ENCODE assay signal across 9 cellular contexts in the genomic region with DNA sequence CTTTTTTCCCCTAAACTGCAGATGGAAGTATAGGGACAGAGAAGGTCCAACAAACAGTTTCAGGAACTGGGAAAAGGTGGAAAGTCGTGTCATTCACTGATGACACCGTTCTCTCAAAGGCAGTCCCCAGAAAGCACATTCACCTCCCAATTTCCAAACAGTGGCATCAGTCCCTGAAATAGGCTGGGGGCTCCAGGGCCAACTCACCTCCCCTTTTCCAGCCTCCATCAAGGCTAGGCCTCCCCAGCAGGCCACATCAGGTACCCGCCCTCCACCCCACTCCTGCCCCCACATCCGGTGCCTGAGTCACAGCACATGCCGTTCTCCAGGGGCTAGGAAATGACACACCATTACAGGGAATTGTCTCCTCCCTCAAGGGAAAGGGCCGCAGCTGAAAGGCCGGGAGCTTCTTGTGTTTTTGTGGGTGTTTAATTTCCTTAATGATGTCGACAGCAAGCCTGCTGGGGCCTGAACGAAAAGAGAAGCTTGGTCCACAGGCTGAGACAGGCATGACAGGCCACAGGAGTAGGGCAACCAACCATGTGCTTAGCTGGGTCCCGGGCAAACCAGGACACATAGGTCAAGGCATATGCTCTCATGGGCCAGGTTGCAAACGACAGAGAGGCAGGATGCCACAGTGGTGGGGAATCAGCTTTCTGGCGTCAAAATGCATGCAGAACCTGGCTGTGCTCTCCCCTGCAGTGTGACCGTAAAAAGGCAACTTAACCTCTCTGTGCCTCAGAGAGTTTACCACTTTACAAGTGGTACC. TPM values are rescaled to one million over a fixed set of nuclear protein-coding genes. Genes with fewer than 3 reads are reported as not detected.
DNase-seq lines count a peak whose midpoint lies in the region; ATAC-seq, FAIRE-seq and TF ChIP-seq lines count a peak whose summit lies in the region.
"Had no signal": no experiment of that assay in that cellular context is flagged by ENCODE, and none has a peak within 500 bp of the region (broad histone marks: within the 10 kb centered on the region; RNA-seq: fewer than 3 reads in every experiment).

No MANE protein-coding gene starts in this region.

- H3K4me3 Mint-ChIP-seq in activated T-helper 2 cell treated with anti-CD3 and anti-CD28 coated beads, Interferon-gamma antibody, Interleukin-2, Interleukin-4, amounts not matched to agents 10 μg/mL and 5 μg/mL and 100 μg/mL, durations not matched to agents 14 hours and 24 hours and 36 hours (ENCODE audit: low read depth), result no peak overlapping the region

- TF ChIP-seq POLR2A in GM12892 (IDR thresholded peaks at IDR 0.05; ENCODE audit: low read depth, low read length), result no peak
- TF ChIP-seq POLR2A in Peyer's patch (IDR thresholded peaks at IDR 0.05), result peak in 1 of 2 donors; percentile 68
- TF ChIP-seq POLR2A in suprapubic skin (IDR thresholded peaks at IDR 0.05), result no peak

- H3K27me3 ChIP-seq in Peyer's patch, result no peaks in the 10 kb centered on the region
- H3K27me3 ChIP-seq in suprapubic skin, result no peaks in the 10 kb centered on the region

- H3K4me1 ChIP-seq in Peyer's patch (peaks cover 4 to 69% (median 33%) of the 10 kb centered on the region in 4 donors), suprapubic skin (peaks cover 74% of the 10 kb centered on the region)

- intact Hi-C loops in activated T-helper 2 cell treated with anti-CD3 and anti-CD28 coated beads, Interferon-gamma antibody, Interleukin-2, Interleukin-4, amounts not matched to agents 10 μg/mL and 5 μg/mL and 100 μg/mL, durations not matched to agents 14 hours and 24 hours and 36 hours (cut with micrococcal nuclease), result loop anchor here (2.0 to 5.0 kb wide), 3 partner anchors 39 to 65 kb away; a partner anchor contains a TSS

- TF ChIP-seq CTCF in Peyer's patch (IDR thresholded peaks at IDR 0.05) (no peak), fibroblast of villous mesenchyme (IDR thresholded peaks at IDR 0.05; ENCODE audit: insufficient read depth, low read depth, low read length) (no peak), suprapubic skin (IDR thresholded peaks at IDR 0.05) (no peak)

- 17% methylated on average over 13 of the region's 13 CpGs for WGBS in suprapubic skin

- no peak for FAIRE-seq in GM12892 (lab: Jason Lieb, UNC)
- FAIRE-seq: endometrium had no signal

- no peaks in the 10 kb centered on the region for H3K27me3 Mint-ChIP-seq in activated T-helper 2 cell treated with anti-CD3 and anti-CD28 coated beads, Interferon-gamma antibody, Interleukin-2, Interleukin-4, amounts not matched to agents 10 μg/mL and 5 μg/mL and 100 μg/mL, durations not matched to agents 14 hours and 24 hours and 36 hours (ENCODE audit: low read depth)

- H3K27ac ChIP-seq in Peyer's patch, result peak overlapping the region; percentile 74 to 99 (median 94)
- peak overlapping the region; percentile 97 for H3K27ac ChIP-seq in suprapubic skin

- DNase-seq in GM12892 (ENCODE audit: insufficient read length) (peak; percentile 42), Peyer's patch (peak; percentile 40 to 85 (median 79)), fibroblast of villous mesenchyme (ENCODE audit: low read depth) (peak; percentile 98), occipital lobe (lab: John Stamatoyannopoulos, UW) (peak; percentile 69), suprapubic skin (ENCODE audit: low spot score in 2 of 2) (peak; percentile 90 to 94), NCI-H1694 treated with DMSO at 0.1 percent for 48 hours (lab: John Stamatoyannopoulos, UW) (no peak)
- peak; percentile 38 for DNase-seq in activated T-helper 2 cell treated with anti-CD3 and anti-CD28 coated beads, Interferon-gamma antibody, Interleukin-2, Interleukin-4, amounts not matched to agents 10 μg/mL and 5 μg/mL and 100 μg/mL, durations not matched to agents 14 hours and 24 hours and 36 hours (ENCODE audit: low spot score)

- peak; percentile 99 for TF ChIP-seq EP300 in suprapubic skin (IDR thresholded peaks at IDR 0.05)

- no peak for ATAC-seq in HG03469 (IDR thresholded peaks at IDR 0.05; ENCODE audit: unreplicated experiment)

- H3K4me3 ChIP-seq in Peyer's patch, result peak overlapping the region in 2 of 4 donors; percentile 31 to 44
- H3K4me3 ChIP-seq in fibroblast of villous mesenchyme (ENCODE audit: low read depth, low read length), result no peak overlapping the region
- peak overlapping the region; percentile 37 for H3K4me3 ChIP-seq in suprapubic skin

- H3K4me1 Mint-ChIP-seq in activated T-helper 2 cell treated with anti-CD3 and anti-CD28 coated beads, Interferon-gamma antibody, Interleukin-2, Interleukin-4, amounts not matched to agents 10 μg/mL and 5 μg/mL and 100 μg/mL, durations not matched to agents 14 hours and 24 hours and 36 hours (ENCODE audit: low read depth), result peaks cover 51% of the 10 kb centered on the region

- H3K27ac Mint-ChIP-seq in activated T-helper 2 cell treated with anti-CD3 and anti-CD28 coated beads, Interferon-gamma antibody, Interleukin-2, Interleukin-4, amounts not matched to agents 10 μg/mL and 5 μg/mL and 100 μg/mL, durations not matched to agents 14 hours and 24 hours and 36 hours, result peak overlapping the region; percentile 87

- H3K36me3 Mint-ChIP-seq in activated T-helper 2 cell treated with anti-CD3 and anti-CD28 coated beads, Interferon-gamma antibody, Interleukin-2, Interleukin-4, amounts not matched to agents 10 μg/mL and 5 μg/mL and 100 μg/mL, durations not matched to agents 14 hours and 24 hours and 36 hours (ENCODE audit: low read depth), result peaks cover 21% of the 10 kb centered on the region

- H3K9me3 ChIP-seq in Peyer's patch, result no peaks in the 10 kb centered on the region
- H3K9me3 ChIP-seq in suprapubic skin, result no peaks in the 10 kb centered on the region

- H3K9me3 Mint-ChIP-seq in activated T-helper 2 cell treated with anti-CD3 and anti-CD28 coated beads, Interferon-gamma antibody, Interleukin-2, Interleukin-4, amounts not matched to agents 10 μg/mL and 5 μg/mL and 100 μg/mL, durations not matched to agents 14 hours and 24 hours and 36 hours, result no peaks in the 10 kb centered on the region

- H3K36me3 ChIP-seq in Peyer's patch (no peaks in the 10 kb centered on the region), suprapubic skin (no peaks in the 10 kb centered on the region)

RNA-seq across cellular contexts. Expression of a gene that starts 39.2 kb away (rescaled TPM):
- 20.2 TPM for polyA plus RNA-seq in GM12892 (2012; ENCODE audit: missing spikeins)
- 100 to 1,000 TPM in 1 of 4 donors, 10 to 100 TPM in 3; 51.3 to 106 (median 94.0) TPM for total RNA-seq in Peyer's patch
- 45.7 and 46.7 TPM in 2 replicates for total RNA-seq in activated T-helper 2 cell treated with anti-CD3 and anti-CD28 coated beads, Interferon-gamma antibody, Interleukin-2, Interleukin-4, amounts not matched to agents 10 μg/mL and 5 μg/mL and 100 μg/mL, durations not matched to agents 14 hours and 24 hours and 36 hours
- total RNA-seq in fibroblast of villous mesenchyme, result 14.8 and 20.3 TPM in 2 replicates
- total RNA-seq in occipital lobe, result 58.6 TPM
- 100 to 1,000 TPM in 1 of 4 donors, 10 to 100 TPM in 3; 48.5 to 169 (median 54.1) TPM for total RNA-seq in suprapubic skin
